1 cellular context compared by ENCODE assay signal in genomic region chr1:46735708-46736324, GRCh38.
TF ChIP-seq lines count a peak whose summit lies in the region.

No MANE protein-coding gene starts in this region.

TF ChIP-seq in HepG2, 621 proteins besides CTCF, POLR2A, EP300 and RAD21 (continued from another document and continues in another):
- TF ChIP-seq PAXIP1 (CRISPR knock-in tag; conservative IDR thresholded peaks at IDR 0.05) (no peak), TFDP2 (CRISPR knock-in tag; IDR thresholded peaks at IDR 0.05) (no peak), HCFC1 (IDR thresholded peaks at IDR 0.05; ENCODE audit: low read depth, low read length) (peak; percentile 13; the same call in 1 of the 2 replicates), PITX1 (CRISPR knock-in tag; IDR thresholded peaks at IDR 0.05) (0 out of 2 replicates have a peak, but pooled peaks have one; percentile 45), ZNF678 (CRISPR knock-in tag; IDR thresholded peaks at IDR 0.05) (no peak), SETDB1 (CRISPR knock-in tag; IDR thresholded peaks at IDR 0.05; ENCODE audit: borderline replicate concordance) (no peak), KAT2B (IDR thresholded peaks at IDR 0.05; ENCODE audit: borderline replicate concordance, low read depth, low read length) (peak; percentile 11; the same call in 1 of the 2 replicates), SIN3A (IDR thresholded peaks at IDR 0.05; ENCODE audit: borderline replicate concordance, low read depth, low read length) (no peak), ATM (IDR thresholded peaks at IDR 0.05; ENCODE audit: borderline replicate concordance) (no peak), HNRNPLL (IDR thresholded peaks at IDR 0.05; ENCODE audit: low read depth, low read length, poor library complexity, severe bottlenecking) (no peak), ZNF609 (CRISPR knock-in tag; IDR thresholded peaks at IDR 0.05; ENCODE audit: borderline replicate concordance) (no peak), ZNF530 (CRISPR knock-in tag; IDR thresholded peaks at IDR 0.05; ENCODE audit: low read depth) (no peak), ZSCAN30 (CRISPR knock-in tag; IDR thresholded peaks at IDR 0.05) (0 out of 2 replicates have a peak, but pooled peaks have one; percentile 48), ZNF256 (CRISPR knock-in tag; conservative IDR thresholded peaks at IDR 0.05) (peak; percentile 81; the same call in 1 of the 2 replicates), MAFK (conservative IDR thresholded peaks at IDR 0.05 in 1 of 2, IDR thresholded peaks at IDR 0.05 in 1 of 2; ENCODE audit: low read length in 2 of 2) (peak in 1 of 2 experiments; percentile 40; a peak in 1 of 4 replicates), KDM4B (CRISPR knock-in tag; IDR thresholded peaks at IDR 0.05) (peak; percentile 85; the same call in 1 of the 2 replicates), ZNF282 (IDR thresholded peaks at IDR 0.05; ENCODE audit: partially characterized antibody) (no peak), SP1 (IDR thresholded peaks at IDR 0.05) (no peak), SP1 (CRISPR knock-in tag; IDR thresholded peaks at IDR 0.05) (no peak), HDAC2 (CRISPR knock-in tag; IDR thresholded peaks at IDR 0.05) (peak; percentile 71; the same call in 1 of the 2 replicates), ZNF510 (CRISPR knock-in tag; IDR thresholded peaks at IDR 0.05; ENCODE audit: low read depth) (no peak), FOXJ3 (CRISPR knock-in tag; IDR thresholded peaks at IDR 0.05; ENCODE audit: borderline replicate concordance) (no peak), FOXM1 (CRISPR knock-in tag; IDR thresholded peaks at IDR 0.05) (no peak), ZNF543 (CRISPR knock-in tag; IDR thresholded peaks at IDR 0.05) (no peak)
- TF ChIP-seq, protein P1, sequence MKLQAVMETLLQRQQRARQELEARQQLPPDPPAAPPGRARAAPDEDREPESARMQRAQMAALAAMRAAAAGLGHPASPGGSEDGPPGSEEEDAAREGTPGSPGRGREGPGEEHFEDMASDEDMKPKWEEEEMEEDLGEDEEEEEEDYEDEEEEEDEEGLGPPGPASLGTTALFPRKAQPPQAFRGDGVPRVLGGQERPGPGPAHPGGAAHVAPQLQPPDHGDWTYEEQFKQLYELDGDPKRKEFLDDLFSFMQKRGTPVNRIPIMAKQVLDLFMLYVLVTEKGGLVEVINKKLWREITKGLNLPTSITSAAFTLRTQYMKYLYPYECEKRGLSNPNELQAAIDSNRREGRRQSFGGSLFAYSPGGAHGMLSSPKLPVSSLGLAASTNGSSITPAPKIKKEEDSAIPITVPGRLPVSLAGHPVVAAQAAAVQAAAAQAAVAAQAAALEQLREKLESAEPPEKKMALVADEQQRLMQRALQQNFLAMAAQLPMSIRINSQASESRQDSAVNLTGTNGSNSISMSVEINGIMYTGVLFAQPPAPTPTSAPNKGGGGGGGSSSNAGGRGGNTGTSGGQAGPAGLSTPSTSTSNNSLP (IDR thresholded peaks at IDR 0.05; ENCODE audit: low read depth, low read length) = no peak
- TF ChIP-seq, protein P2, sequence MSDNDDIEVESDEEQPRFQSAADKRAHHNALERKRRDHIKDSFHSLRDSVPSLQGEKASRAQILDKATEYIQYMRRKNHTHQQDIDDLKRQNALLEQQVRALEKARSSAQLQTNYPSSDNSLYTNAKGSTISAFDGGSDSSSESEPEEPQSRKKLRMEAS (IDR thresholded peaks at IDR 0.05) = no peak
- TF ChIP-seq, protein P3, sequence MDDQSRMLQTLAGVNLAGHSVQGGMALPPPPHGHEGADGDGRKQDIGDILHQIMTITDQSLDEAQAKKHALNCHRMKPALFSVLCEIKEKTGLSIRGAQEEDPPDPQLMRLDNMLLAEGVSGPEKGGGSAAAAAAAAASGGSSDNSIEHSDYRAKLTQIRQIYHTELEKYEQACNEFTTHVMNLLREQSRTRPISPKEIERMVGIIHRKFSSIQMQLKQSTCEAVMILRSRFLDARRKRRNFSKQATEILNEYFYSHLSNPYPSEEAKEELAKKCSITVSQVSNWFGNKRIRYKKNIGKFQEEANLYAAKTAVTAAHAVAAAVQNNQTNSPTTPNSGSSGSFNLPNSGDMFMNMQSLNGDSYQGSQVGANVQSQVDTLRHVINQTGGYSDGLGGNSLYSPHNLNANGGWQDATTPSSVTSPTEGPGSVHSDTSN (CRISPR knock-in tag; IDR thresholded peaks at IDR 0.05; ENCODE audit: borderline replicate concordance) = peak; percentile 80; the same call in 1 of the 2 replicates
- TF ChIP-seq, protein P4, sequence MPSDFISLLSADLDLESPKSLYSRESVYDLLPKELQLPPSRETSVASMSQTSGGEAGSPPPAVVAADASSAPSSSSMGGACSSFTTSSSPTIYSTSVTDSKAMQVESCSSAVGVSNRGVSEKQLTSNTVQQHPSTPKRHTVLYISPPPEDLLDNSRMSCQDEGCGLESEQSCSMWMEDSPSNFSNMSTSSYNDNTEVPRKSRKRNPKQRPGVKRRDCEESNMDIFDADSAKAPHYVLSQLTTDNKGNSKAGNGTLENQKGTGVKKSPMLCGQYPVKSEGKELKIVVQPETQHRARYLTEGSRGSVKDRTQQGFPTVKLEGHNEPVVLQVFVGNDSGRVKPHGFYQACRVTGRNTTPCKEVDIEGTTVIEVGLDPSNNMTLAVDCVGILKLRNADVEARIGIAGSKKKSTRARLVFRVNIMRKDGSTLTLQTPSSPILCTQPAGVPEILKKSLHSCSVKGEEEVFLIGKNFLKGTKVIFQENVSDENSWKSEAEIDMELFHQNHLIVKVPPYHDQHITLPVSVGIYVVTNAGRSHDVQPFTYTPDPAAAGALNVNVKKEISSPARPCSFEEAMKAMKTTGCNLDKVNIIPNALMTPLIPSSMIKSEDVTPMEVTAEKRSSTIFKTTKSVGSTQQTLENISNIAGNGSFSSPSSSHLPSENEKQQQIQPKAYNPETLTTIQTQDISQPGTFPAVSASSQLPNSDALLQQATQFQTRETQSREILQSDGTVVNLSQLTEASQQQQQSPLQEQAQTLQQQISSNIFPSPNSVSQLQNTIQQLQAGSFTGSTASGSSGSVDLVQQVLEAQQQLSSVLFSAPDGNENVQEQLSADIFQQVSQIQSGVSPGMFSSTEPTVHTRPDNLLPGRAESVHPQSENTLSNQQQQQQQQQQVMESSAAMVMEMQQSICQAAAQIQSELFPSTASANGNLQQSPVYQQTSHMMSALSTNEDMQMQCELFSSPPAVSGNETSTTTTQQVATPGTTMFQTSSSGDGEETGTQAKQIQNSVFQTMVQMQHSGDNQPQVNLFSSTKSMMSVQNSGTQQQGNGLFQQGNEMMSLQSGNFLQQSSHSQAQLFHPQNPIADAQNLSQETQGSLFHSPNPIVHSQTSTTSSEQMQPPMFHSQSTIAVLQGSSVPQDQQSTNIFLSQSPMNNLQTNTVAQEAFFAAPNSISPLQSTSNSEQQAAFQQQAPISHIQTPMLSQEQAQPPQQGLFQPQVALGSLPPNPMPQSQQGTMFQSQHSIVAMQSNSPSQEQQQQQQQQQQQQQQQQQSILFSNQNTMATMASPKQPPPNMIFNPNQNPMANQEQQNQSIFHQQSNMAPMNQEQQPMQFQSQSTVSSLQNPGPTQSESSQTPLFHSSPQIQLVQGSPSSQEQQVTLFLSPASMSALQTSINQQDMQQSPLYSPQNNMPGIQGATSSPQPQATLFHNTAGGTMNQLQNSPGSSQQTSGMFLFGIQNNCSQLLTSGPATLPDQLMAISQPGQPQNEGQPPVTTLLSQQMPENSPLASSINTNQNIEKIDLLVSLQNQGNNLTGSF (CRISPR knock-in tag; IDR thresholded peaks at IDR 0.05) = no peak
